15 cellular contexts compared by ENCODE assay signal in the genomic region with DNA sequence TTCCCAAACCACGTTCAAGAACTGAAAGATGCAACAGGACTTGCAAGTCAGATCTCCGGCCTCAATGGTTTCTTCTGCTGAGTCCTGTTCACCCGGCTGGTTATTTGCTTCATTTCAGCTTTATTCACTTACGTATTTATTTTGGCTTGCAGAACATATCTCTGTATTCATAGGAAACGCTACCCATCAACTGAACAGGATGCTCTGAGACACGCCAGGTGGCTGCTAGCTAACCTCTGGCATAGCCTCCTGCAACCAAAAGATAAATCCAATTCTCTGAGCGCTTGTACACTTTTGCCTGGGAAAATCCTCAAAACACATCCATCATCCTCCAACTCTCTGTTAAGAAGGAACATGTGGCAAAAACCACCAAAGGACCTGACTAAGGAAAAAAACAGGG. TPM values are rescaled to one million over a fixed set of nuclear protein-coding genes. Genes with fewer than 3 reads are reported as not detected.
A peak's percentile ranks its signal among the peaks of the same experiment; 100 is the strongest.
DNase-seq lines count a peak whose midpoint lies in the region; FAIRE-seq lines count a peak whose summit lies in the region.
"Had no signal": no experiment of that assay in that cellular context is flagged by ENCODE, and none has a peak within 500 bp of the region (broad histone marks: within the 10 kb centered on the region; RNA-seq: fewer than 3 reads in every experiment).

No MANE protein-coding gene starts in this region.

- DNase-seq in G401 (ENCODE audit: low spot score) (peak; percentile 88), HTR-8/SVneo (ENCODE audit: insufficient read length, low spot score) (no peak), cerebellar cortex (ENCODE audit: low spot score) (peak; percentile 84), pons (ENCODE audit: low spot score) (peak; percentile 21), GM19239 (ENCODE audit: insufficient read length, low spot score) (no peak), middle frontal gyrus (ENCODE audit: extremely low spot score, low spot score) (no peak)
- DNase-seq: Calu3; CD4-positive, alpha-beta memory T cell; COR-L47; DND-41; GDM1; GOT3; HFFc6 had no signal

- FAIRE-seq in HTR-8/SVneo (lab: Jason Lieb, UNC): peak; percentile 44
- FAIRE-seq in GM19239 (lab: Jason Lieb, UNC): no peak
- FAIRE-seq: GM12878, H54 had no signal

- in situ Hi-C loops in G401 (cut with HindIII; ENCODE audit: low sequenced_read_pairs): no loop called here

RNA-seq across cellular contexts. Expression of a gene that starts 17.3 kb away (rescaled TPM):
- 3.3 and 3.8 TPM in 2 replicates for total RNA-seq in G401 (2014; rRNA removed; shearing (Covaris generic))

Comparison
In these comparisons a context has a peak if more than half of its experiments do, and no peak if none do; other contexts are left out.
1. DNase-seq: peak in G401 (single experiment), cerebellar cortex (single experiment) and pons (single experiment); none in HTR-8/SVneo (single experiment), GM19239 (single experiment) and middle frontal gyrus (single experiment).